In the genomic region with DNA sequence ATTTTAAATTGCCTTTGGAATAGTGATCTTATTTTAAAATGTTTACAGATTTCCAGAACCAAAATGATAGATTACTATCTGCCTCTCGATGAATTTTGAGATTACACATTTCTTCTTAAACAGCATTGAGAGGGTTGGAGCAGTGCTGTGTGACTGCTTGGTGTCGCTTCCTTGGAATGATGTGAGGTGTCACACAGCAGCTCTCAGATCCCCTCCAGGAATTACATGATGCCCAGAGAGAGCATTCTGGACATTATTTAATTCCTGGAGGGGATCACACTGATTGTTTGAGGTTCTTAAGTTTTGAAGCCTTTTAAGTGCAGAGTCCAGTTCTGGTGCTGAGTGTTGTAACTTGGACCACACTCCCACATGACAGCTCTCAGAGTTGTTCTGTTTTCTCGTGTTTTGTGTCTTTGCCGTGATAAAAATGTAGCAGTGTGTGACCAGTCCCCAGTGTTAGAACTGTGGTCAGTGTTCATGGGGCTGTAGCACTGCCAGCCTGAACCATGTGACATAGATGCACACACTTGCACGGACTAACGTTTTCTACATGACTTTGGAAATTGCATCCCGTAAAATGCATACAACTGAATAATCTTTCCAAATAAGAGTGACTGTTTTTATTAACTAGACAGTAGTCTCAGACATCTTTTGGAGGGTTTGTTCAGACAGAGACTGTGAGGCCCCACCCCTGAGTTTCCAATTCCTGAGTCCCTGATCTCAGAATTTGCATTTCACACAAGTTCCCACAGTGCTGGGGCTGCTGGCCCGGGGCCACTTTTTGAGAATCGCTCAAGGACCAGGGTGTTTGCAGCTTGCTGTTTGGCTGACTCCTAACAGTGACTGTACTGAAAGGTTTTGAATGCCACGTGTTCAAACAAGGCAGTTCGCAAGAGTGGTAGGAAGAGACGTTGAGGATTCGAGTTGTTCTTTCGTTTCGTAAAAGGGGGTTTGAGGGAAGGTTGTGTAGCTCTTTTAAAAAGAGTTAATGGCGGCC, we compare ENCODE assay signal across 10 cellular contexts. TPM values are rescaled to one million over a fixed set of nuclear protein-coding genes. Genes with fewer than 3 reads are reported as not detected.
DNase-seq lines count a peak whose midpoint lies in the region; ATAC-seq, FAIRE-seq and TF ChIP-seq lines count a peak whose summit lies in the region.
"Had no signal": no experiment of that assay in that cellular context is flagged by ENCODE, and none has a peak within 500 bp of the region (broad histone marks: within the 10 kb centered on the region; RNA-seq: fewer than 3 reads in every experiment).

No MANE protein-coding gene starts in this region.

- peaks cover 59% of the 10 kb centered on the region for H3K4me1 ChIP-seq in BLaER1
- peaks cover 22% of the 10 kb centered on the region for H3K4me1 ChIP-seq in keratinocyte (ENCODE audit: control insufficient read depth, extremely low read depth, insufficient read depth, low read length)
- H3K4me1 ChIP-seq in CD8-positive, alpha-beta memory T cell (ENCODE audit: insufficient read depth, low read length): no peaks in the 10 kb centered on the region
- H3K4me1 ChIP-seq: Caco-2 had no signal

- no peak for ATAC-seq in HG03025 (IDR thresholded peaks at IDR 0.05; ENCODE audit: low FRiP score, unreplicated experiment)
- ATAC-seq in HG03439 (IDR thresholded peaks at IDR 0.05; ENCODE audit: unreplicated experiment): no peak

- H3K4me3 Mint-ChIP-seq in CD8-positive, alpha-beta memory T cell: no peak overlapping the region

- no peaks in the 10 kb centered on the region for H3K27me3 ChIP-seq in BLaER1
- no peaks in the 10 kb centered on the region for H3K27me3 ChIP-seq in keratinocyte (ENCODE audit: control insufficient read depth, extremely low read depth, insufficient read depth, low read length)
- H3K27me3 ChIP-seq in CD8-positive, alpha-beta memory T cell (ENCODE audit: insufficient read depth, low read length, poor library complexity, severe bottlenecking): no peaks in the 10 kb centered on the region

- H3K27ac Mint-ChIP-seq in CD8-positive, alpha-beta memory T cell: peak overlapping the region in 2 of 8 donors; percentile 2 to 7

- H3K79me2 ChIP-seq in keratinocyte (ENCODE audit: control insufficient read depth, insufficient read depth, low read length): peaks cover 7% of the 10 kb centered on the region

- peak overlapping the region; percentile 72; the same call in 1 of the 2 replicates for H3K27ac ChIP-seq in BLaER1
- H3K27ac ChIP-seq in keratinocyte (ENCODE audit: control insufficient read depth, insufficient read depth, low read length): peak overlapping the region; percentile 28
- H3K27ac ChIP-seq in CD8-positive, alpha-beta memory T cell (ENCODE audit: low read depth, low read length): no peak overlapping the region

- CTCF ChIA-PET in CD8-positive, alpha-beta memory T cell (lab: Charles Lee): no interaction called here

- dilution Hi-C loops in keratinocyte (cut with MboI; ENCODE audit: extremely low pct_ligation_motif_present, low sequenced_read_pairs): no loop called here

- FAIRE-seq in keratinocyte (lab: Jason Lieb, UNC): no peak

- H3K9me3 ChIP-seq in BLaER1 (no peaks in the 10 kb centered on the region), keratinocyte (ENCODE audit: control insufficient read depth, low read depth, low read length) (no peaks in the 10 kb centered on the region)
- no peaks in the 10 kb centered on the region for H3K9me3 ChIP-seq in CD8-positive, alpha-beta memory T cell (ENCODE audit: low read length)
- H3K9me3 ChIP-seq: Caco-2 had no signal

- peaks cover 76% of the 10 kb centered on the region for H4K20me1 ChIP-seq in BLaER1
- H4K20me1 ChIP-seq in keratinocyte (ENCODE audit: control insufficient read depth, extremely low read depth, insufficient read depth, low read length): peaks cover 21% of the 10 kb centered on the region

- H3K9ac ChIP-seq in BLaER1 (no peak overlapping the region), keratinocyte (ENCODE audit: control insufficient read depth, extremely low read depth, insufficient read depth, low read length) (peak overlapping the region; percentile 24)

- POLR2A ChIA-PET in CD8-positive, alpha-beta memory T cell (lab: Charles Lee): no interaction called here

- peaks cover 0 to 81% (median 3%) of the 10 kb centered on the region in 3 donors for H3K36me3 Mint-ChIP-seq in CD8-positive, alpha-beta memory T cell

- no peaks in the 10 kb centered on the region for H3K9me3 Mint-ChIP-seq in CD8-positive, alpha-beta memory T cell

- H3K4me2 ChIP-seq in BLaER1: peak overlapping the region; percentile 90; the same call in 1 of the 2 replicates
- peak overlapping the region; percentile 40 for H3K4me2 ChIP-seq in keratinocyte (ENCODE audit: control insufficient read depth, extremely low read depth, insufficient read depth, low read depth, low read length)

- DNase-seq in GM19240 (ENCODE audit: insufficient read length, low spot score) (peak; percentile 82), RPMI7951 (ENCODE audit: low read depth) (peak; percentile 49), keratinocyte (ENCODE audit: low read depth, low spot score) (no peak), T-helper 9 cell (no peak)
- DNase-seq in CD8-positive, alpha-beta memory T cell: no peak
- DNase-seq: Caco-2; stimulated activated CD4-positive, alpha-beta T cell treated with anti-CD3 and anti-CD28 coated beads, Interleukin-15, amount 100 ng/mL, for 24 hours had no signal

- H3K36me3 ChIP-seq in BLaER1 (peaks cover 84% of the 10 kb centered on the region), keratinocyte (ENCODE audit: control insufficient read depth in 2 of 2, extremely low read depth in 1 of 2, insufficient read depth in 2 of 2, low read length in 2 of 2) (peaks cover 33 to 52% of the 10 kb centered on the region in 2 experiments)
- peaks cover 32% of the 10 kb centered on the region for H3K36me3 ChIP-seq in CD8-positive, alpha-beta memory T cell (ENCODE audit: insufficient read depth, low read length)

- H2AFZ ChIP-seq in keratinocyte (ENCODE audit: control insufficient read depth, low read length): no peak overlapping the region

- H3K9me1 ChIP-seq in keratinocyte (ENCODE audit: control insufficient read depth, extremely low read depth, insufficient read depth, low read length): no peaks in the 10 kb centered on the region

- no peaks in the 10 kb centered on the region for H3K27me3 Mint-ChIP-seq in CD8-positive, alpha-beta memory T cell

- H3K4me1 Mint-ChIP-seq in CD8-positive, alpha-beta memory T cell: peaks cover 2 to 6% (median 3%) of the 10 kb centered on the region in 3 donors

- no peak for TF ChIP-seq CTCF in keratinocyte (optimal IDR thresholded peaks at IDR 0.05 in 1 of 3, IDR thresholded peaks at IDR 0.05 in 1 of 3, conservative IDR thresholded peaks at IDR 0.05 in 1 of 3; ENCODE audit: extremely low read depth in 1 of 3, insufficient read depth in 2 of 3, low read length in 3 of 3)

- no peak overlapping the region for H3K4me3 ChIP-seq in BLaER1
- H3K4me3 ChIP-seq in keratinocyte (ENCODE audit: control insufficient read depth in 2 of 3, extremely low read depth in 1 of 3, insufficient read depth in 2 of 3, low read depth in 1 of 3, low read length in 3 of 3): peak overlapping the region in 1 of 3 experiments; percentile 5
- H3K4me3 ChIP-seq in CD8-positive, alpha-beta memory T cell (ENCODE audit: low read length): no peak overlapping the region

RNA-seq across cellular contexts. Expression of a gene that starts 26.0 kb away (rescaled TPM):
- total RNA-seq in RPMI7951 (2014; rRNA removed; shearing (Covaris generic)): 14.5 and 22.4 TPM in 2 replicates
- 10.3 to 21.0 TPM (median 14.8 TPM) in 3 replicates for polyA plus RNA-seq in keratinocyte
- polyA plus RNA-seq in keratinocyte (2011; ENCODE audit: low read depth): 1.3 TPM
- polyA plus RNA-seq in keratinocyte (2011; cell fraction: cytosol; rRNA removed): 7.8 and 10.4 TPM in 2 replicates
- polyA plus RNA-seq in keratinocyte (2011; cell fraction: nucleus; rRNA removed): 28.0 and 29.5 TPM in 2 replicates
- 3.4 and 14.7 TPM in 2 replicates for polyA plus RNA-seq in keratinocyte (2012; ENCODE audit: low replicate concordance)
- 9.0 to 16.0 TPM (median 13.9 TPM) in 3 replicates for polyA minus RNA-seq in keratinocyte
- polyA minus RNA-seq in keratinocyte (2011; cell fraction: cytosol; rRNA and poly(A)+ RNA removed): 13.6 TPM
- polyA minus RNA-seq in keratinocyte (2011; cell fraction: nucleus; rRNA and poly(A)+ RNA removed): 6.1 and 9.2 TPM in 2 replicates
- 10 to 100 TPM; 54.4 to 59.9 TPM for total RNA-seq in CD8-positive, alpha-beta memory T cell
- 4.4 TPM for polyA plus RNA-seq in CD8-positive, alpha-beta memory T cell

RNA-seq across cellular contexts. Expression of a gene that starts 26.4 kb away (rescaled TPM):
- total RNA-seq in RPMI7951 (2014; rRNA removed; shearing (Covaris generic)): 34.5 and 37.0 TPM in 2 replicates
- polyA plus RNA-seq in keratinocyte: 116 to 147 TPM (median 130 TPM) in 3 replicates
- 38.0 TPM for polyA plus RNA-seq in keratinocyte (2011; ENCODE audit: low read depth)
- 117 and 130 TPM in 2 replicates for polyA plus RNA-seq in keratinocyte (2011; cell fraction: cytosol; rRNA removed)
- polyA plus RNA-seq in keratinocyte (2011; cell fraction: nucleus; rRNA removed): 95.3 and 124 TPM in 2 replicates
- 78.6 and 88.1 TPM in 2 replicates for polyA plus RNA-seq in keratinocyte (2012; ENCODE audit: low replicate concordance)
- 53.6 to 72.0 TPM (median 65.9 TPM) in 3 replicates for polyA minus RNA-seq in keratinocyte
- 99.8 TPM for polyA minus RNA-seq in keratinocyte (2011; cell fraction: cytosol; rRNA and poly(A)+ RNA removed)
- polyA minus RNA-seq in keratinocyte (2011; cell fraction: nucleus; rRNA and poly(A)+ RNA removed): 39.0 and 59.1 TPM in 2 replicates
- total RNA-seq in CD8-positive, alpha-beta memory T cell: 10 to 100 TPM; 15.1 to 18.1 TPM
- 15.9 TPM for polyA plus RNA-seq in CD8-positive, alpha-beta memory T cell

Comparison
In these comparisons a context has a peak if more than half of its experiments do, and no peak if none do; other contexts are left out.
1. DNase-seq: peak in GM19240 (single experiment) and RPMI7951 (single experiment); none in keratinocyte (single experiment), T-helper 9 cell (single experiment) and CD8-positive, alpha-beta memory T cell (0 of 5).